ENCODE assay signal across 1 cellular context in genomic region chr2:120669121-120669952, GRCh38.
TF ChIP-seq lines count a peak whose summit lies in the region.

No MANE protein-coding gene starts in this region.

TF ChIP-seq in HepG2, 621 proteins besides CTCF, POLR2A, EP300 and RAD21 (continued from another document and continues in another):
- TF ChIP-seq PATZ1 (CRISPR knock-in tag; IDR thresholded peaks at IDR 0.05), result peak; percentile 78
- TF ChIP-seq, protein P1, sequence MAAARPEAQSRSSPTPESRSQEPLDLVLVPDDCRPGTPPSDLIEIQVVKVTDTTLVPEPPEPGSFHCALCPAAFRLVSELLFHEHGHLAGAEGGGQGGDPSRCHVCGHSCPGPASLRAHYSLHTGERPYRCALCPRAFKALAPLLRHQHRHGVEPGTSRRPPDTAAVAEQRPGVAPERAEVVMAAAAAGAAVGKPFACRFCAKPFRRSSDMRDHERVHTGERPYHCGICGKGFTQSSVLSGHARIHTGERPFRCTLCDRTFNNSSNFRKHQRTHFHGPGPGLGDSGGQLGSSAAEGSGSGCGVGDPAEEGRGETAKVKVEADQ (CRISPR knock-in tag; IDR thresholded peaks at IDR 0.05; ENCODE audit: borderline replicate concordance), result no peak
- no peak for TF ChIP-seq ZNF615 (CRISPR knock-in tag; IDR thresholded peaks at IDR 0.05; ENCODE audit: borderline replicate concordance)
- no peak for TF ChIP-seq BCLAF1 (IDR thresholded peaks at IDR 0.05)
- no peak for TF ChIP-seq MBNL3 (CRISPR knock-in tag; conservative IDR thresholded peaks at IDR 0.05)
- no peak for TF ChIP-seq AHR (CRISPR knock-in tag; IDR thresholded peaks at IDR 0.05)
- TF ChIP-seq ZNF652 (CRISPR knock-in tag; IDR thresholded peaks at IDR 0.05; ENCODE audit: borderline replicate concordance, low read depth), result no peak
- TF ChIP-seq MED8 (CRISPR knock-in tag; IDR thresholded peaks at IDR 0.05; ENCODE audit: insufficient replicate concordance), result no peak
- no peak for TF ChIP-seq MAFF (IDR thresholded peaks at IDR 0.05; ENCODE audit: low read depth, low read length)
- TF ChIP-seq FOSL1 (CRISPR knock-in tag; IDR thresholded peaks at IDR 0.05; ENCODE audit: borderline replicate concordance), result peak; percentile 56; the same call in 1 of the 2 replicates
- no peak for TF ChIP-seq ZSCAN21 (CRISPR knock-in tag; IDR thresholded peaks at IDR 0.05; ENCODE audit: borderline replicate concordance)
- TF ChIP-seq, protein P2, sequence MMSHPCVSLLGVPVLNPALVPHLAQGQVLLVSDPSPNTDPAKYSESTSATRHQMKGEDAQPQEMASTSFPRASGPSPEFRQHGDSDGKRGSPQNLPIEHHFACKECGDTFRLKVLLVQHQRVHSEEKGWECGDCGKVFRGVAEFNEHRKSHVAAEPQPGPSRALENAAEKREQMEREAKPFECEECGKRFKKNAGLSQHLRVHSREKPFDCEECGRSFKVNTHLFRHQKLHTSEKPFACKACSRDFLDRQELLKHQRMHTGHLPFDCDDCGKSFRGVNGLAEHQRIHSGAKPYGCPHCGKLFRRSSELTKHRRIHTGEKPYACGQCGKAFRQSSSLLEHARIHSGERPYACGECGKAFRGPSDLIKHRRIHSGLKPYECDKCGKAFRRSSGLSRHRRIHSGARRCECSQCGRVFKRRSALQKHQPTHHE (CRISPR knock-in tag; IDR thresholded peaks at IDR 0.05; ENCODE audit: borderline replicate concordance), result no peak
- TF ChIP-seq, protein P3, sequence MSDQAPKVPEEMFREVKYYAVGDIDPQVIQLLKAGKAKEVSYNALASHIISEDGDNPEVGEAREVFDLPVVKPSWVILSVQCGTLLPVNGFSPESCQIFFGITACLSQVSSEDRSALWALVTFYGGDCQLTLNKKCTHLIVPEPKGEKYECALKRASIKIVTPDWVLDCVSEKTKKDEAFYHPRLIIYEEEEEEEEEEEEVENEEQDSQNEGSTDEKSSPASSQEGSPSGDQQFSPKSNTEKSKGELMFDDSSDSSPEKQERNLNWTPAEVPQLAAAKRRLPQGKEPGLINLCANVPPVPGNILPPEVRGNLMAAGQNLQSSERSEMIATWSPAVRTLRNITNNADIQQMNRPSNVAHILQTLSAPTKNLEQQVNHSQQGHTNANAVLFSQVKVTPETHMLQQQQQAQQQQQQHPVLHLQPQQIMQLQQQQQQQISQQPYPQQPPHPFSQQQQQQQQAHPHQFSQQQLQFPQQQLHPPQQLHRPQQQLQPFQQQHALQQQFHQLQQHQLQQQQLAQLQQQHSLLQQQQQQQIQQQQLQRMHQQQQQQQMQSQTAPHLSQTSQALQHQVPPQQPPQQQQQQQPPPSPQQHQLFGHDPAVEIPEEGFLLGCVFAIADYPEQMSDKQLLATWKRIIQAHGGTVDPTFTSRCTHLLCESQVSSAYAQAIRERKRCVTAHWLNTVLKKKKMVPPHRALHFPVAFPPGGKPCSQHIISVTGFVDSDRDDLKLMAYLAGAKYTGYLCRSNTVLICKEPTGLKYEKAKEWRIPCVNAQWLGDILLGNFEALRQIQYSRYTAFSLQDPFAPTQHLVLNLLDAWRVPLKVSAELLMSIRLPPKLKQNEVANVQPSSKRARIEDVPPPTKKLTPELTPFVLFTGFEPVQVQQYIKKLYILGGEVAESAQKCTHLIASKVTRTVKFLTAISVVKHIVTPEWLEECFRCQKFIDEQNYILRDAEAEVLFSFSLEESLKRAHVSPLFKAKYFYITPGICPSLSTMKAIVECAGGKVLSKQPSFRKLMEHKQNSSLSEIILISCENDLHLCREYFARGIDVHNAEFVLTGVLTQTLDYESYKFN (CRISPR knock-in tag; conservative IDR thresholded peaks at IDR 0.05), result no peak
- no peak for TF ChIP-seq ZNF350 (CRISPR knock-in tag; IDR thresholded peaks at IDR 0.05; ENCODE audit: borderline replicate concordance, low read depth)
- no peak for TF ChIP-seq MAFK (conservative IDR thresholded peaks at IDR 0.05 in 1 of 2, IDR thresholded peaks at IDR 0.05 in 1 of 2; ENCODE audit: low read length in 2 of 2)
- TF ChIP-seq ZSCAN25 (CRISPR knock-in tag; IDR thresholded peaks at IDR 0.05), result no peak
- TF ChIP-seq ZNF235 (CRISPR knock-in tag; IDR thresholded peaks at IDR 0.05; ENCODE audit: borderline replicate concordance), result no peak
- no peak for TF ChIP-seq SNAPC4 (CRISPR knock-in tag; IDR thresholded peaks at IDR 0.05)
- TF ChIP-seq, protein P4, sequence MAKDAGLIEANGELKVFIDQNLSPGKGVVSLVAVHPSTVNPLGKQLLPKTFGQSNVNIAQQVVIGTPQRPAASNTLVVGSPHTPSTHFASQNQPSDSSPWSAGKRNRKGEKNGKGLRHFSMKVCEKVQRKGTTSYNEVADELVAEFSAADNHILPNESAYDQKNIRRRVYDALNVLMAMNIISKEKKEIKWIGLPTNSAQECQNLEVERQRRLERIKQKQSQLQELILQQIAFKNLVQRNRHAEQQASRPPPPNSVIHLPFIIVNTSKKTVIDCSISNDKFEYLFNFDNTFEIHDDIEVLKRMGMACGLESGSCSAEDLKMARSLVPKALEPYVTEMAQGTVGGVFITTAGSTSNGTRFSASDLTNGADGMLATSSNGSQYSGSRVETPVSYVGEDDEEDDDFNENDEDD (CRISPR knock-in tag; IDR thresholded peaks at IDR 0.05; ENCODE audit: borderline replicate concordance), result peak; percentile 35; the same call in 1 of the 2 replicates
- peak; percentile 57 for TF ChIP-seq CREB1 (IDR thresholded peaks at IDR 0.05)
- TF ChIP-seq CREB1 (CRISPR knock-in tag; IDR thresholded peaks at IDR 0.05), result no peak
- TF ChIP-seq TCF12 (IDR thresholded peaks at IDR 0.05), result no peak
- no peak for TF ChIP-seq TCF12 (CRISPR knock-in tag; IDR thresholded peaks at IDR 0.05)
- TF ChIP-seq RFXAP (CRISPR knock-in tag; IDR thresholded peaks at IDR 0.05; ENCODE audit: borderline replicate concordance), result no peak
- TF ChIP-seq, protein P5, sequence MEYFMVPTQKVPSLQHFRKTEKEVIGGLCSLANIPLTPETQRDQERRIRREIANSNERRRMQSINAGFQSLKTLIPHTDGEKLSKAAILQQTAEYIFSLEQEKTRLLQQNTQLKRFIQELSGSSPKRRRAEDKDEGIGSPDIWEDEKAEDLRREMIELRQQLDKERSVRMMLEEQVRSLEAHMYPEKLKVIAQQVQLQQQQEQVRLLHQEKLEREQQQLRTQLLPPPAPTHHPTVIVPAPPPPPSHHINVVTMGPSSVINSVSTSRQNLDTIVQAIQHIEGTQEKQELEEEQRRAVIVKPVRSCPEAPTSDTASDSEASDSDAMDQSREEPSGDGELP (IDR thresholded peaks at IDR 0.05; ENCODE audit: borderline replicate concordance, low read depth), result peak; percentile 76; the same call in 1 of the 2 replicates
- no peak for TF ChIP-seq ZSCAN29 (CRISPR knock-in tag; conservative IDR thresholded peaks at IDR 0.05)
- TF ChIP-seq ZNF326 (CRISPR knock-in tag; IDR thresholded peaks at IDR 0.05; ENCODE audit: borderline replicate concordance), result no peak
- TF ChIP-seq ZNF124 (CRISPR knock-in tag; IDR thresholded peaks at IDR 0.05), result no peak
- no peak for TF ChIP-seq ZNF839 (CRISPR knock-in tag; IDR thresholded peaks at IDR 0.05; ENCODE audit: borderline replicate concordance)
- no peak for TF ChIP-seq SNAPC2 (CRISPR knock-in tag; IDR thresholded peaks at IDR 0.05)
- TF ChIP-seq ZMAT3 (CRISPR knock-in tag; conservative IDR thresholded peaks at IDR 0.05), result no peak
- TF ChIP-seq NFE2 (CRISPR knock-in tag; IDR thresholded peaks at IDR 0.05), result 0 out of 2 replicates have a peak, but pooled peaks have one; percentile 22
- TF ChIP-seq ZNF549 (CRISPR knock-in tag; IDR thresholded peaks at IDR 0.05), result no peak
- no peak for TF ChIP-seq ZNF572 (CRISPR knock-in tag; IDR thresholded peaks at IDR 0.05)
- TF ChIP-seq FOXC1 (CRISPR knock-in tag; IDR thresholded peaks at IDR 0.05; ENCODE audit: borderline replicate concordance), result peak; percentile 45
- peak; percentile 57; the same call in 1 of the 2 replicates for TF ChIP-seq JUN (CRISPR knock-in tag; IDR thresholded peaks at IDR 0.05)
- TF ChIP-seq ZNF383 (CRISPR knock-in tag; IDR thresholded peaks at IDR 0.05; ENCODE audit: borderline replicate concordance), result no peak
- TF ChIP-seq ZNF556 (CRISPR knock-in tag; IDR thresholded peaks at IDR 0.05; ENCODE audit: borderline replicate concordance), result no peak
- no peak for TF ChIP-seq PBX2 (CRISPR knock-in tag; IDR thresholded peaks at IDR 0.05)
